In genomic region chrX:9880237-9880636, GRCh38 we compare ENCODE assay signal across 30 cellular contexts.
"Had no signal": no experiment of that assay in that cellular context is flagged by ENCODE, and none has a peak within 500 bp of the region (broad histone marks: within the 10 kb centered on the region; RNA-seq: fewer than 3 reads in every experiment).

No MANE protein-coding gene starts in this region.

- H3K4me3 ChIP-seq: left lung, lower lobe of right lung, neural progenitor cell, pancreas, prostate gland, sigmoid colon, spleen, stomach, testis, tibial artery, uterus had no signal

- DNase-seq: hippocampal formation; kidney glomerular epithelial cell; left cardiac atrium; left lung; lower lobe of right lung; mammary epithelial cell; mesenchymal stem cell; naive B cell; natural killer cell; nephron progenitor cell; pancreas; posterior cingulate gyrus; retina; right cardiac atrium; sigmoid colon; small intestine; spleen; stimulated activated CD4-positive, alpha-beta T cell treated with anti-CD3 and anti-CD28 coated beads, Interleukin-4, amount 100 ng/mL, for 4 hours; stimulated activated CD8-positive, alpha-beta memory T cell treated with anti-CD3 and anti-CD28 coated beads, Interleukin-4, amount 100 ng/mL, for 48 hours; stimulated activated naive CD8-positive, alpha-beta T cell treated with anti-CD3 and anti-CD28 coated beads, Interleukin-15, Interleukin-2, amounts not matched to agents 100 U/mL and 50 U/mL, for 24 hours; stomach; testis; tibial artery; uterus had no signal

- FAIRE-seq: keratinocyte, pancreas, small intestine had no signal

- H3K4me2 ChIP-seq: neural progenitor cell had no signal

- H3K9me3 Mint-ChIP-seq: natural killer cell; stimulated activated memory B cell treated with anti-CD40 and anti-IgM and Interleukin-4, amounts not matched to agents 10 μg/mL and 1 μg/mL and 100 μg/mL, for 72 hours had no signal

- H3K27ac Mint-ChIP-seq: mesothelial cell of epicardium; natural killer cell; nephron progenitor cell; neural progenitor cell; stimulated activated memory B cell treated with anti-CD40 and anti-IgM and Interleukin-4, amounts not matched to agents 10 μg/mL and 1 μg/mL and 100 μg/mL, for 72 hours; type B pancreatic cell had no signal

- H3K27me3 ChIP-seq: left lung, neural progenitor cell, pancreas, sigmoid colon, testis, tibial artery, uterus had no signal

- H3K36me3 ChIP-seq: left lung, lower lobe of right lung, neural progenitor cell, pancreas, prostate gland, sigmoid colon, spleen, stomach, tibial artery, uterus had no signal

- H3K9me3 ChIP-seq: left lung, lower lobe of right lung, pancreas, prostate gland, sigmoid colon, spleen, stomach, testis, tibial artery, uterus had no signal

- ATAC-seq: left cardiac atrium; natural killer cell; pancreas; right cardiac atrium; stimulated activated memory B cell treated with anti-CD40 and anti-IgM and Interleukin-4, amounts not matched to agents 10 μg/mL and 1 μg/mL and 100 μg/mL, for 72 hours; stimulated activated naive CD8-positive, alpha-beta T cell treated with anti-CD3 and anti-CD28 coated beads, Interleukin-15, Interleukin-2, amounts not matched to agents 100 U/mL and 50 U/mL, for 24 hours had no signal

- H2AFZ ChIP-seq: neural progenitor cell had no signal

- H3K27ac ChIP-seq: left lung, lower lobe of right lung, neural progenitor cell, pancreas, prostate gland, sigmoid colon, spleen, stomach, testis, tibial artery, uterus had no signal

- H3K36me3 Mint-ChIP-seq: naive B cell; natural killer cell; stimulated activated memory B cell treated with anti-CD40 and anti-IgM and Interleukin-4, amounts not matched to agents 10 μg/mL and 1 μg/mL and 100 μg/mL, for 72 hours had no signal

- H3K4me1 ChIP-seq: pancreas, prostate gland, sigmoid colon, testis, tibial artery, uterus had no signal
